ENCODE assay signal across 9 cellular contexts in the genomic region with DNA sequence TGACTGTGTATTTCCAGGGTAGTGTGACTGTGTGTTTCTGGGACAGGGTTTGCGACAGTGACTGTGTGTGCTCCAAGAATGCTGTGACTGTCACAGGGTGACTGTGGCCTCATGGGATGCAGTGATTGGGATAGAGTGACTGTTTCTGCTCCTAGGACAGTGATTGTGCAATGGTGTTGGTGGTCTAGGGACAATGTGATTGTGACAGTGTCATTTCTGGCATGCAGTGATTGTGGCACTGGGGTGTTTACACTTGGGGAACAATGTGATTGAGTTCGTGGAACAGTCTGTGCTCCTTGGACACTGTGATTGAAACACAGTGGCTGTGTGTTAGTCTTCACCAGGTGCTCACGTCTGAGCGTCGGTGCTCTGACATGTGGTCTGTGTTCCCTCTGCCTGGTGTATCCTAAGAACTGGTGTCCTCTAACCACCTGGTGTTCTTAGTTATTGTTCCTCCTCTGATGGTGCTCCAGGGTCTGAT. TPM values are rescaled to one million over a fixed set of nuclear protein-coding genes. Genes with fewer than 3 reads are reported as not detected.
A peak's percentile ranks its signal among the peaks of the same experiment; 100 is the strongest.
DNase-seq lines count a peak whose midpoint lies in the region; ATAC-seq and TF ChIP-seq lines count a peak whose summit lies in the region.
"Had no signal": no experiment of that assay in that cellular context is flagged by ENCODE, and none has a peak within 500 bp of the region (broad histone marks: within the 10 kb centered on the region; RNA-seq: fewer than 3 reads in every experiment).

No MANE protein-coding gene starts in this region.

- CTCF ChIA-PET in activated naive CD4-positive, alpha-beta T cell treated with anti-CD3 and anti-CD28 coated beads for 36 hours (lab: Charles Lee): interaction anchor here (0.5 to 3.9 kb wide), 9 partner anchors 10 to 151 kb away, joined by 3 to 27 read pairs (median 7); a partner anchor contains a TSS

- TF ChIP-seq CTCF in brain (conservative IDR thresholded peaks at IDR 0.05): no peak

- H3K4me3 Mint-ChIP-seq in activated naive CD4-positive, alpha-beta T cell treated with anti-CD3 and anti-CD28 coated beads for 36 hours: peak overlapping the region; percentile 55
- H3K4me3 Mint-ChIP-seq in brain: peak overlapping the region; percentile 63 to 80 (median 75)
- peak overlapping the region; percentile 79 to 86 for H3K4me3 Mint-ChIP-seq in stimulated activated naive B cell treated with anti-CD40 and anti-IgM and Interleukin-4, amounts not matched to agents 10 μg/mL and 1 μg/mL and 100 μg/mL, for 72 hours

- no peaks in the 10 kb centered on the region for H3K36me3 Mint-ChIP-seq in activated naive CD4-positive, alpha-beta T cell treated with anti-CD3 and anti-CD28 coated beads for 36 hours (ENCODE audit: low read depth)
- H3K36me3 Mint-ChIP-seq in brain: no peaks in the 10 kb centered on the region
- H3K36me3 Mint-ChIP-seq in stimulated activated naive B cell treated with anti-CD40 and anti-IgM and Interleukin-4, amounts not matched to agents 10 μg/mL and 1 μg/mL and 100 μg/mL, for 72 hours: peaks cover 0 to 5% of the 10 kb centered on the region in 2 donors

- no peak for ATAC-seq in stimulated activated naive B cell treated with anti-CD40 and anti-IgM and Interleukin-4, amounts not matched to agents 10 μg/mL and 1 μg/mL and 100 μg/mL, for 72 hours (replicated peaks)
- no peak for ATAC-seq in GM18867 (IDR thresholded peaks at IDR 0.05; ENCODE audit: unreplicated experiment)

- no peak overlapping the region for H3K27ac Mint-ChIP-seq in activated naive CD4-positive, alpha-beta T cell treated with anti-CD3 and anti-CD28 coated beads for 36 hours
- H3K27ac Mint-ChIP-seq in brain: peak overlapping the region in 1 of 5 experiments; percentile 17
- no peak overlapping the region for H3K27ac Mint-ChIP-seq in stimulated activated naive B cell treated with anti-CD40 and anti-IgM and Interleukin-4, amounts not matched to agents 10 μg/mL and 1 μg/mL and 100 μg/mL, for 72 hours

- H3K27me3 Mint-ChIP-seq in activated naive CD4-positive, alpha-beta T cell treated with anti-CD3 and anti-CD28 coated beads for 36 hours (ENCODE audit: low read depth): peaks cover 63% of the 10 kb centered on the region
- peaks cover 95% of the 10 kb centered on the region for H3K27me3 Mint-ChIP-seq in brain
- peaks cover 32 to 40% of the 10 kb centered on the region in 2 donors for H3K27me3 Mint-ChIP-seq in stimulated activated naive B cell treated with anti-CD40 and anti-IgM and Interleukin-4, amounts not matched to agents 10 μg/mL and 1 μg/mL and 100 μg/mL, for 72 hours

- intact Hi-C loops in activated naive CD4-positive, alpha-beta T cell treated with anti-CD3 and anti-CD28 coated beads for 36 hours (cut with micrococcal nuclease): loop anchor here (5.0 kb wide), 1 partner anchor 230 kb away; a partner anchor contains a TSS

- no peak for DNase-seq in activated naive CD4-positive, alpha-beta T cell treated with anti-CD3 and anti-CD28 coated beads for 36 hours
- DNase-seq in activated naive CD4-positive, alpha-beta T cell (lab: John Stamatoyannopoulos, UW): no peak
- peak; percentile 65 for DNase-seq in MV-4-11 (lab: John Stamatoyannopoulos, UW)
- DNase-seq in stimulated activated naive B cell treated with anti-CD40 and anti-IgM and Interleukin-4, amounts not matched to agents 10 μg/mL and 1 μg/mL and 100 μg/mL, for 72 hours: no peak
- DNase-seq in activated gamma-delta T cell (lab: John Stamatoyannopoulos, UW): no peak
- DNase-seq in T1000 (lab: John Stamatoyannopoulos, UW): no peak
- DNase-seq: islet precursor cell had no signal

- peaks cover 64% of the 10 kb centered on the region for H3K4me1 Mint-ChIP-seq in activated naive CD4-positive, alpha-beta T cell treated with anti-CD3 and anti-CD28 coated beads for 36 hours (ENCODE audit: low read depth)
- peaks cover 35% of the 10 kb centered on the region for H3K4me1 Mint-ChIP-seq in brain
- peaks cover 55 to 90% of the 10 kb centered on the region in 2 donors for H3K4me1 Mint-ChIP-seq in stimulated activated naive B cell treated with anti-CD40 and anti-IgM and Interleukin-4, amounts not matched to agents 10 μg/mL and 1 μg/mL and 100 μg/mL, for 72 hours

- H3K9me3 Mint-ChIP-seq in activated naive CD4-positive, alpha-beta T cell treated with anti-CD3 and anti-CD28 coated beads for 36 hours: no peaks in the 10 kb centered on the region
- peaks cover 0 to 6% (median 0%) of the 10 kb centered on the region in 5 experiments for H3K9me3 Mint-ChIP-seq in brain
- H3K9me3 Mint-ChIP-seq in stimulated activated naive B cell treated with anti-CD40 and anti-IgM and Interleukin-4, amounts not matched to agents 10 μg/mL and 1 μg/mL and 100 μg/mL, for 72 hours: peaks cover 0 to under 1% of the 10 kb centered on the region in 2 donors

RNA-seq across cellular contexts. Expression of a gene that starts 1.7 kb away (rescaled TPM):
- total RNA-seq in activated naive CD4-positive, alpha-beta T cell treated with anti-CD3 and anti-CD28 coated beads for 36 hours: 1 to 10 TPM; 5.5 TPM
- polyA plus RNA-seq in brain (ENCODE audit: insufficient read depth, low read depth, low replicate concordance): 7.4 TPM

RNA-seq across cellular contexts. Expression of a gene that starts 18.7 kb away (rescaled TPM):
- 100 to 1,000 TPM; 158 to 164 TPM for total RNA-seq in activated naive CD4-positive, alpha-beta T cell treated with anti-CD3 and anti-CD28 coated beads for 36 hours
- polyA plus RNA-seq in brain (ENCODE audit: insufficient read depth, low read depth, low replicate concordance): 141 TPM

RNA-seq across cellular contexts. Expression of a gene that starts 41.6 kb away (rescaled TPM):
- 100 to 1,000 TPM; 175 to 190 TPM for total RNA-seq in activated naive CD4-positive, alpha-beta T cell treated with anti-CD3 and anti-CD28 coated beads for 36 hours
- polyA plus RNA-seq in brain (ENCODE audit: insufficient read depth, low read depth, low replicate concordance): 60.3 TPM
